8 cellular contexts compared by ENCODE assay signal in the genomic region with DNA sequence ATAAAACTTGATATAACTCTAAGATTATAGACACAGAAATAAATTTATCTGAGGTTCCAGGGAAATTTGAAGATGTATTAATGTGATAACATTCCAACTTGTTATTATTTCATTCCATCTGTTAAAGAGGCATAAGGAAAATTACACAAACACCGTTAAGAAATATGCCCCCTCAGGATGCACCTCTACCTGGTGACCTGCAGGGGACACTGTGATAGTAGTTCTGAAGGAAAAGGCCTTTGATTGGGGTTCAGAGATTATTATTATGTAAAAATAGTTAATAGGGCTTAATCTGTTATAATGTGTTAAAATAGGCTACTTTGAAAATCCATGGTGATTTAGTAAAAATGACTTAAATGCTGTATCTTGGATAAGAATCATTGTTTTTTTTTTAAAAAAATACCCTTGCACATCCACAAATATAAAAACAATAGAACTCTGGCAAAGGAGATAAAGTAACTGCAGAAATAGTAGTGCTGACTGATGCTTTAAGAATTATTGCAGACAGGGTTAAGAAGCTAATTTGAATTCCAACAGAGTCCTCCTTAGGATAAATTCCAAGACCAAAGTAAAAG. TPM values are rescaled to one million over a fixed set of nuclear protein-coding genes. Genes with fewer than 3 reads are reported as not detected.
DNase-seq lines count a peak whose midpoint lies in the region; ATAC-seq and TF ChIP-seq lines count a peak whose summit lies in the region.

No MANE protein-coding gene starts in this region.

- no peaks in the 10 kb centered on the region for H3K27me3 ChIP-seq in CD4-positive, alpha-beta memory T cell (ENCODE audit: insufficient read depth, low read length)
- H3K27me3 ChIP-seq in gastroesophageal sphincter = no peaks in the 10 kb centered on the region
- no peaks in the 10 kb centered on the region for H3K27me3 ChIP-seq in upper lobe of left lung

- TF ChIP-seq CTCF in gastroesophageal sphincter (IDR thresholded peaks at IDR 0.05) (peak; percentile 34 to 59 (median 50)), upper lobe of left lung (IDR thresholded peaks at IDR 0.05) (peak; percentile 16 to 53 (median 44))

- no peaks in the 10 kb centered on the region for H3K27me3 Mint-ChIP-seq in CD4-positive, alpha-beta memory T cell

- intact Hi-C loops in CD4-positive, alpha-beta memory T cell (cut with micrococcal nuclease) = loop anchor here (1.0 kb wide), 1 partner anchor 149 kb away; no protein-coding TSS in a partner anchor

- peaks cover 3 to 7% (median 4%) of the 10 kb centered on the region in 4 donors for H3K4me1 Mint-ChIP-seq in CD4-positive, alpha-beta memory T cell

- no peak overlapping the region for H3K4me3 ChIP-seq in CD4-positive, alpha-beta memory T cell (ENCODE audit: low read length in 2 of 2)
- H3K4me3 ChIP-seq in gastroesophageal sphincter (no peak overlapping the region), upper lobe of left lung (no peak overlapping the region)

- no peak overlapping the region for H3K4me3 Mint-ChIP-seq in CD4-positive, alpha-beta memory T cell

- no peaks in the 10 kb centered on the region for H3K9me3 ChIP-seq in CD4-positive, alpha-beta memory T cell (ENCODE audit: control insufficient read depth in 1 of 2, low read length in 2 of 2)
- H3K9me3 ChIP-seq in gastroesophageal sphincter (no peaks in the 10 kb centered on the region), upper lobe of left lung (no peaks in the 10 kb centered on the region)

- POLR2A ChIA-PET in CD4-positive, alpha-beta memory T cell (lab: Charles Lee; ENCODE audit: partially characterized antibody) = no interaction called here

- 5 to 6% methylated on average over 1 of the region's 1 CpG for WGBS in gastroesophageal sphincter (ENCODE audit: low coverage in 1 of 2), 2 donors
- whole genome bisulfite sequencing in upper lobe of left lung, 2 donors = 0% methylated on average over 1 of the region's 1 CpG

- TF ChIP-seq EP300 in gastroesophageal sphincter (IDR thresholded peaks at IDR 0.05) (no peak), upper lobe of left lung (IDR thresholded peaks at IDR 0.05) (no peak)

- H3K27ac ChIP-seq in CD4-positive, alpha-beta memory T cell (ENCODE audit: low read depth, low read length) = no peak overlapping the region
- no peak overlapping the region for H3K27ac ChIP-seq in gastroesophageal sphincter
- H3K27ac ChIP-seq in upper lobe of left lung = no peak overlapping the region

- CTCF ChIA-PET in CD4-positive, alpha-beta memory T cell (lab: Charles Lee; ENCODE audit: partially characterized antibody) = interaction anchor here (0.8 to 6.0 kb wide), 11 partner anchors 10 to 152 kb away, joined by 3 to 96 read pairs (median 4); no protein-coding TSS in a partner anchor

- TF ChIP-seq POLR2A in GM18505 (IDR thresholded peaks at IDR 0.05; ENCODE audit: borderline replicate concordance, extremely low read depth, insufficient read depth, insufficient read length) (no peak), gastroesophageal sphincter (IDR thresholded peaks at IDR 0.05) (no peak), upper lobe of left lung (IDR thresholded peaks at IDR 0.05) (no peak)

- DNase-seq in CD4-positive, alpha-beta memory T cell = peak in 4 of 5 donors; percentile 29 to 46 (median 35)
- DNase-seq in upper lobe of left lung = no peak
- no peak for DNase-seq in ureter (ENCODE audit: low spot score)

- no peaks in the 10 kb centered on the region for H3K36me3 ChIP-seq in CD4-positive, alpha-beta memory T cell (ENCODE audit: insufficient read depth, low read length)
- H3K36me3 ChIP-seq in gastroesophageal sphincter (no peaks in the 10 kb centered on the region), upper lobe of left lung (no peaks in the 10 kb centered on the region)

- H3K36me3 Mint-ChIP-seq in CD4-positive, alpha-beta memory T cell = no peaks in the 10 kb centered on the region

- ATAC-seq in GM18505 (IDR thresholded peaks at IDR 0.05; ENCODE audit: unreplicated experiment) (peak; percentile 74), HG03103 (IDR thresholded peaks at IDR 0.05; ENCODE audit: low read depth, unreplicated experiment) (peak; percentile 83), SK-N-SH treated with all-trans-retinoic acid at 6 μM for 48 hours (peak; percentile 83), gastroesophageal sphincter (no peak), upper lobe of left lung (ENCODE audit: low FRiP score in 2 of 2) (no peak), GM18873 (IDR thresholded peaks at IDR 0.05; ENCODE audit: low FRiP score, unreplicated experiment) (no peak)

- no peaks in the 10 kb centered on the region for H3K9me3 Mint-ChIP-seq in CD4-positive, alpha-beta memory T cell

- H3K27ac Mint-ChIP-seq in CD4-positive, alpha-beta memory T cell = no peak overlapping the region

- H3K4me1 ChIP-seq in CD4-positive, alpha-beta memory T cell (ENCODE audit: insufficient read depth, low read length) = no peaks in the 10 kb centered on the region
- H3K4me1 ChIP-seq in gastroesophageal sphincter (peaks cover 0 to 2% (median 0%) of the 10 kb centered on the region in 3 donors), upper lobe of left lung (no peaks in the 10 kb centered on the region)

TF ChIP-seq in SK-N-SH treated with all-trans-retinoic acid at 6 μM for 48 hours, 23 proteins besides CTCF, POLR2A, EP300 and RAD21 (continues in another document):
- TF ChIP-seq ARNTL (CRISPR knock-in tag; IDR thresholded peaks at IDR 0.05; ENCODE audit: borderline replicate concordance, low read depth) (no peak), ISL1 (CRISPR knock-in tag; IDR thresholded peaks at IDR 0.05) (no peak), ESRRG (CRISPR knock-in tag; IDR thresholded peaks at IDR 0.05) (no peak), ZFP3 (CRISPR knock-in tag; IDR thresholded peaks at IDR 0.05) (no peak), ZNF70 (CRISPR knock-in tag; IDR thresholded peaks at IDR 0.05) (no peak), CSDC2 (CRISPR knock-in tag; IDR thresholded peaks at IDR 0.05) (no peak), ZFP30 (CRISPR knock-in tag; IDR thresholded peaks at IDR 0.05) (no peak), TCF4 (CRISPR knock-in tag; IDR thresholded peaks at IDR 0.05; ENCODE audit: borderline replicate concordance) (no peak)
- TF ChIP-seq, protein P1, sequence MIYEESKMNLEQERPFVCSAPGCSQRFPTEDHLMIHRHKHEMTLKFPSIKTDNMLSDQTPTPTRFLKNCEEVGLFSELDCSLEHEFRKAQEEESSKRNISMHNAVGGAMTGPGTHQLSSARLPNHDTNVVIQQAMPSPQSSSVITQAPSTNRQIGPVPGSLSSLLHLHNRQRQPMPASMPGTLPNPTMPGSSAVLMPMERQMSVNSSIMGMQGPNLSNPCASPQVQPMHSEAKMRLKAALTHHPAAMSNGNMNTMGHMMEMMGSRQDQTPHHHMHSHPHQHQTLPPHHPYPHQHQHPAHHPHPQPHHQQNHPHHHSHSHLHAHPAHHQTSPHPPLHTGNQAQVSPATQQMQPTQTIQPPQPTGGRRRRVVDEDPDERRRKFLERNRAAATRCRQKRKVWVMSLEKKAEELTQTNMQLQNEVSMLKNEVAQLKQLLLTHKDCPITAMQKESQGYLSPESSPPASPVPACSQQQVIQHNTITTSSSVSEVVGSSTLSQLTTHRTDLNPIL (CRISPR knock-in tag; IDR thresholded peaks at IDR 0.05; ENCODE audit: low read depth) = no peak
- TF ChIP-seq, protein P2, sequence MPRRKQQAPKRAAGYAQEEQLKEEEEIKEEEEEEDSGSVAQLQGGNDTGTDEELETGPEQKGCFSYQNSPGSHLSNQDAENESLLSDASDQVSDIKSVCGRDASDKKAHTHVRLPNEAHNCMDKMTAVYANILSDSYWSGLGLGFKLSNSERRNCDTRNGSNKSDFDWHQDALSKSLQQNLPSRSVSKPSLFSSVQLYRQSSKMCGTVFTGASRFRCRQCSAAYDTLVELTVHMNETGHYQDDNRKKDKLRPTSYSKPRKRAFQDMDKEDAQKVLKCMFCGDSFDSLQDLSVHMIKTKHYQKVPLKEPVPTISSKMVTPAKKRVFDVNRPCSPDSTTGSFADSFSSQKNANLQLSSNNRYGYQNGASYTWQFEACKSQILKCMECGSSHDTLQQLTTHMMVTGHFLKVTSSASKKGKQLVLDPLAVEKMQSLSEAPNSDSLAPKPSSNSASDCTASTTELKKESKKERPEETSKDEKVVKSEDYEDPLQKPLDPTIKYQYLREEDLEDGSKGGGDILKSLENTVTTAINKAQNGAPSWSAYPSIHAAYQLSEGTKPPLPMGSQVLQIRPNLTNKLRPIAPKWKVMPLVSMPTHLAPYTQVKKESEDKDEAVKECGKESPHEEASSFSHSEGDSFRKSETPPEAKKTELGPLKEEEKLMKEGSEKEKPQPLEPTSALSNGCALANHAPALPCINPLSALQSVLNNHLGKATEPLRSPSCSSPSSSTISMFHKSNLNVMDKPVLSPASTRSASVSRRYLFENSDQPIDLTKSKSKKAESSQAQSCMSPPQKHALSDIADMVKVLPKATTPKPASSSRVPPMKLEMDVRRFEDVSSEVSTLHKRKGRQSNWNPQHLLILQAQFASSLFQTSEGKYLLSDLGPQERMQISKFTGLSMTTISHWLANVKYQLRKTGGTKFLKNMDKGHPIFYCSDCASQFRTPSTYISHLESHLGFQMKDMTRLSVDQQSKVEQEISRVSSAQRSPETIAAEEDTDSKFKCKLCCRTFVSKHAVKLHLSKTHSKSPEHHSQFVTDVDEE (CRISPR knock-in tag; IDR thresholded peaks at IDR 0.05) = no peak

RNA-seq across cellular contexts. Expression of a gene that starts 6.1 kb away (rescaled TPM):
- total RNA-seq in CD4-positive, alpha-beta memory T cell = 10 to 100 TPM; 35.9 to 36.7 TPM
- 10 to 100 TPM; 10.6 to 15.4 TPM for polyA plus RNA-seq in CD4-positive, alpha-beta memory T cell
- total RNA-seq in gastroesophageal sphincter (10 to 100 TPM in 3 of 4 donors, 1 to 10 TPM in 1; 8.3 to 18.4 (median 11.3) TPM), upper lobe of left lung (10 to 100 TPM in 2 of 6 donors, 1 to 10 TPM in 4; 4.1 to 22.2 (median 9.1) TPM), ureter (12.7 TPM)

RNA-seq across cellular contexts. Expression of a gene that starts 35.1 kb away (rescaled TPM):
- total RNA-seq in CD4-positive, alpha-beta memory T cell = 10 to 100 TPM; 45.7 to 51.4 TPM
- 10 to 100 TPM; 60.9 to 76.3 TPM for polyA plus RNA-seq in CD4-positive, alpha-beta memory T cell
- total RNA-seq in gastroesophageal sphincter (10 to 100 TPM; 14.9 to 48.5 (median 20.3) TPM), upper lobe of left lung (10 to 100 TPM in 4 of 6 donors, 1 to 10 TPM in 2; 3.4 to 38.4 (median 22.8) TPM), ureter (42.8 TPM)

RNA-seq across cellular contexts. Expression of a gene that starts 35.3 kb away (rescaled TPM):
- total RNA-seq in CD4-positive, alpha-beta memory T cell = 10 to 100 TPM; 48.1 to 49.0 TPM
- 10 to 100 TPM; 17.5 to 24.0 TPM for polyA plus RNA-seq in CD4-positive, alpha-beta memory T cell
- total RNA-seq in gastroesophageal sphincter = 10 to 100 TPM; 10.3 to 16.7 (median 13.6) TPM
- total RNA-seq in upper lobe of left lung = 10 to 100 TPM in 5 of 6 donors, 1 to 10 TPM in 1; 8.9 to 26.2 (median 14.6) TPM
- 15.9 TPM for total RNA-seq in ureter

RNA-seq across cellular contexts. Expression of a gene that starts 44.9 kb away (rescaled TPM):
- 1 to 10 TPM; 7.8 to 8.8 TPM for total RNA-seq in CD4-positive, alpha-beta memory T cell
- 10 to 100 TPM; 11.7 to 13.4 TPM for polyA plus RNA-seq in CD4-positive, alpha-beta memory T cell
- total RNA-seq in gastroesophageal sphincter (1 to 10 TPM; 1.7 to 6.6 (median 4.9) TPM), upper lobe of left lung (1 to 10 TPM in 5 of 6 donors, not detected in 1; 3.2 to 9.9 (median 8.4) TPM), ureter (3.3 TPM)

Comparison
In these comparisons a context has a peak if more than half of its experiments do, and no peak if none do; other contexts are left out.
1. DNase-seq: peak in CD4-positive, alpha-beta memory T cell (4 of 5); none in upper lobe of left lung (0 of 2) and ureter (single experiment).
2. ATAC-seq: peak in GM18505 (single experiment), HG03103 (single experiment) and SK-N-SH treated with all-trans-retinoic acid at 6 μM for 48 hours (single experiment); none in gastroesophageal sphincter (single experiment), upper lobe of left lung (0 of 2) and GM18873 (single experiment).